ENCODE assay signal across 16 cellular contexts in genomic region chr18:10015288-10015701, GRCh38.
DNase-seq lines count a peak whose midpoint lies in the region; ATAC-seq and TF ChIP-seq lines count a peak whose summit lies in the region.
"Had no signal": no experiment of that assay in that cellular context is flagged by ENCODE, and none has a peak within 500 bp of the region (broad histone marks: within the 10 kb centered on the region; RNA-seq: fewer than 3 reads in every experiment).

No MANE protein-coding gene starts in this region.

- ATAC-seq in GM18870 (IDR thresholded peaks at IDR 0.05; ENCODE audit: unreplicated experiment): no peak
- ATAC-seq: activated naive CD4-positive, alpha-beta T cell treated with anti-CD3 and anti-CD28 coated beads, Interleukin-2, amount 50 U/mL, for 72 hours; GM12878 had no signal

- peak overlapping the region; percentile 39 for H3K27ac ChIP-seq in WERI-Rb-1
- H3K27ac ChIP-seq: pancreas had no signal

- H3K9me3 ChIP-seq in WERI-Rb-1 (ENCODE audit: severe bottlenecking): no peaks in the 10 kb centered on the region
- H3K9me3 ChIP-seq: pancreas had no signal

- no peaks in the 10 kb centered on the region for H3K27me3 ChIP-seq in WERI-Rb-1 (ENCODE audit: insufficient read depth, low read depth, severe bottlenecking)
- H3K27me3 ChIP-seq: pancreas had no signal

- no peak for TF ChIP-seq CTCF in WERI-Rb-1 (IDR thresholded peaks at IDR 0.05; ENCODE audit: low read depth, low read length)

- H3K4me3 ChIP-seq in WERI-Rb-1 (ENCODE audit: low read depth, low read length): peak overlapping the region; percentile 16
- H3K4me3 ChIP-seq: GM12878, pancreas had no signal

- DNase-seq in EH (ENCODE audit: low read depth) (peak; percentile 79), WERI-Rb-1 (peak; percentile 51), glomerular visceral epithelial cell (ENCODE audit: extremely low spot score) (peak; percentile 49), renal cortical epithelial cell (ENCODE audit: low read depth) (peak; percentile 19), ecto neural progenitor cell (ENCODE audit: low spot score) (no peak), superior temporal gyrus (ENCODE audit: extremely low spot score) (no peak)
- no peak for DNase-seq in stimulated activated CD4-positive, alpha-beta T cell treated with anti-CD3 and anti-CD28 coated beads, Interleukin-2, amount 100 ng/mL, for 24 hours
- DNase-seq: activated CD4-positive, alpha-beta T cell treated with anti-CD3 and anti-CD28 coated beads, Interleukin-2, amount 50 U/mL, for 4 hours; CD4-positive, CD25-positive, alpha-beta regulatory T cell; effector CD8-positive, alpha-beta T cell; KG1; NCI-H510A; pancreas had no signal

- H3K36me3 ChIP-seq in WERI-Rb-1: no peaks in the 10 kb centered on the region
- H3K36me3 ChIP-seq: pancreas had no signal

Comparison
In these comparisons a context has a peak if more than half of its experiments do, and no peak if none do; other contexts are left out.
1. DNase-seq: peak in EH (single experiment), WERI-Rb-1 (single experiment), glomerular visceral epithelial cell (single experiment) and renal cortical epithelial cell (single experiment); none in ecto neural progenitor cell (single experiment), stimulated activated CD4-positive, alpha-beta T cell treated with anti-CD3 and anti-CD28 coated beads, Interleukin-2, amount 100 ng/mL, for 24 hours (0 of 2) and superior temporal gyrus (single experiment).